In genomic region chr7:148481147-148481526, GRCh38 we compare ENCODE assay signal across 1 cellular context.
A peak's percentile ranks its signal among the peaks of the same experiment; 100 is the strongest.
TF ChIP-seq lines count a peak whose summit lies in the region.

No MANE protein-coding gene starts in this region.

TF ChIP-seq in liver, 16 proteins besides CTCF, POLR2A, EP300 and RAD21 (continued from another document):
- TF ChIP-seq REST (IDR thresholded peaks at IDR 0.05) (no peak), JUND (IDR thresholded peaks at IDR 0.05) (peak in 1 of 2 donors; percentile 68), HNF4G (IDR thresholded peaks at IDR 0.05) (peak; percentile 48), EGR1 (IDR thresholded peaks at IDR 0.05; ENCODE audit: low read depth in 2 of 2) (no peak), GABPA (IDR thresholded peaks at IDR 0.05 in 1 of 2, conservative IDR thresholded peaks at IDR 0.05 in 1 of 2) (no peak), HNF4A (conservative IDR thresholded peaks at IDR 0.05) (peak; percentile 86 to 89), FOXA1 (IDR thresholded peaks at IDR 0.05) (peak; percentile 65), NR2F2 (IDR thresholded peaks at IDR 0.05) (peak; percentile 58), MAX (IDR thresholded peaks at IDR 0.05) (peak; percentile 72), YY1 (IDR thresholded peaks at IDR 0.05) (peak; percentile 58), TAF1 (conservative IDR thresholded peaks at IDR 0.05) (no peak), FOXA2 (IDR thresholded peaks at IDR 0.05) (peak; percentile 66), SP1 (IDR thresholded peaks at IDR 0.05) (peak; percentile 88), RXRA (IDR thresholded peaks at IDR 0.05) (peak; percentile 93 to 94)
